11 cellular contexts compared by ENCODE assay signal in genomic region chr2:41400057-41400665, GRCh38.
DNase-seq lines count a peak whose midpoint lies in the region; ATAC-seq and TF ChIP-seq lines count a peak whose summit lies in the region.
"Had no signal": no experiment of that assay in that cellular context is flagged by ENCODE, and none has a peak within 500 bp of the region (broad histone marks: within the 10 kb centered on the region; RNA-seq: fewer than 3 reads in every experiment).

No MANE protein-coding gene starts in this region.

- in situ Hi-C loops in brain microvascular endothelial cell (cut with HindIII; ENCODE audit: low pct_ligation_motif_present, low sequenced_read_pairs), result no loop called here

- H3F3A ChIP-seq in SK-N-SH (replicated peaks; ENCODE audit: insufficient read depth), result no peaks in the 10 kb centered on the region

- H3K9ac ChIP-seq in SK-N-SH, result no peak overlapping the region
- H3K9ac ChIP-seq: BLaER1 had no signal

- CTCF ChIA-PET in SK-N-SH (lab: Yijun Ruan, JAX), result interaction anchor here (0.7 to 4.7 kb wide), 26 partner anchors 9 to 1487 kb away, joined by 3 to 26 read pairs (median 4); no protein-coding TSS in a partner anchor

- no peak for TF ChIP-seq POLR2A in stomach (IDR thresholded peaks at IDR 0.05)

- no peak for ATAC-seq in SK-N-SH treated with all-trans-retinoic acid at 6 μM for 48 hours
- no peak for ATAC-seq in left lobe of liver
- no peak for ATAC-seq in HG03439 (IDR thresholded peaks at IDR 0.05; ENCODE audit: unreplicated experiment)

- H3K4me3 ChIP-seq in SK-N-SH (ENCODE audit: low read depth in 2 of 2, low read length in 1 of 2) (no peak overlapping the region), brain microvascular endothelial cell (ENCODE audit: low read depth, low read length) (no peak overlapping the region), stomach (no peak overlapping the region)
- H3K4me3 ChIP-seq: BLaER1, SK-N-MC had no signal

- WGBS in SK-N-SH (ENCODE audit: low lambda C conversion rate), result 24% methylated on average over 6 of the region's 6 CpGs
- WGBS in stomach, 5 donors, result 44 to 68% (median 53%) methylated on average over 6 of the region's 6 CpGs

- no peaks in the 10 kb centered on the region for H4K20me1 ChIP-seq in SK-N-SH (ENCODE audit: insufficient read depth)
- H4K20me1 ChIP-seq: BLaER1 had no signal

- no peak for TF ChIP-seq EP300 in SK-N-SH (IDR thresholded peaks at IDR 0.05; ENCODE audit: borderline replicate concordance in 1 of 2, low read depth in 1 of 2, low read length in 1 of 2)
- no peak for TF ChIP-seq EP300 in stomach (IDR thresholded peaks at IDR 0.05)

- H3K4me3 Mint-ChIP-seq in osteocyte (ENCODE audit: unreplicated experiment), result no peak overlapping the region
- H3K4me3 Mint-ChIP-seq: activated naive CD4-positive, alpha-beta T cell treated with anti-CD3 and anti-CD28 coated beads, Interleukin-2, amount 50 U/mL, for 24 hours had no signal

- H3K9me3 ChIP-seq in SK-N-SH (no peaks in the 10 kb centered on the region), stomach (peaks cover 0 to 4% (median 0%) of the 10 kb centered on the region in 4 donors)

- no peaks in the 10 kb centered on the region for H3K9me2 ChIP-seq in SK-N-SH

- H3K4me1 ChIP-seq in SK-N-SH (ENCODE audit: control insufficient read depth in 1 of 2, insufficient read depth in 2 of 2, low read depth in 1 of 2, low read length in 1 of 2) (no peaks in the 10 kb centered on the region), stomach (no peaks in the 10 kb centered on the region)
- H3K4me1 ChIP-seq: BLaER1 had no signal

- POLR2A ChIA-PET in SK-N-SH (lab: Yijun Ruan, JAX), result no interaction called here

- no peaks in the 10 kb centered on the region for H3K36me3 Mint-ChIP-seq in osteocyte (ENCODE audit: unreplicated experiment)
- H3K36me3 Mint-ChIP-seq: activated naive CD4-positive, alpha-beta T cell treated with anti-CD3 and anti-CD28 coated beads, Interleukin-2, amount 50 U/mL, for 24 hours had no signal

- intact Hi-C loops in stomach (cut with DNase I; ENCODE audit: low total_unique reads), result no loop called here

- TF ChIP-seq CTCF in SK-N-SH (IDR thresholded peaks at IDR 0.05) (peak; percentile 51), brain microvascular endothelial cell (IDR thresholded peaks at IDR 0.05; ENCODE audit: low read depth, low read length, missing control alignments) (peak; percentile 64), osteocyte (IDR thresholded peaks at IDR 0.05) (peak; percentile 27), stomach (IDR thresholded peaks at IDR 0.05) (no peak)

- H3K9me3 Mint-ChIP-seq in osteocyte (ENCODE audit: unreplicated experiment), result no peaks in the 10 kb centered on the region

- TF ChIP-seq RAD21 in SK-N-SH (IDR thresholded peaks at IDR 0.05; ENCODE audit: low read length), result peak; percentile 80

- H3K27me3 ChIP-seq in SK-N-SH (ENCODE audit: insufficient read depth) (no peaks in the 10 kb centered on the region), brain microvascular endothelial cell (replicated peaks) (no peaks in the 10 kb centered on the region), stomach (no peaks in the 10 kb centered on the region)
- H3K27me3 ChIP-seq: BLaER1 had no signal

- DNase-seq in SK-N-SH (peak; percentile 36), NCI-H146 (lab: John Stamatoyannopoulos, UW) (peak; percentile 56), brain microvascular endothelial cell (peak; percentile 23), osteocyte (ENCODE audit: extremely low spot score, unreplicated experiment) (no peak), left lobe of liver (ENCODE audit: low spot score) (no peak), stomach (no peak)

- peaks cover 9% of the 10 kb centered on the region for H3K27me3 Mint-ChIP-seq in osteocyte (ENCODE audit: unreplicated experiment)
- H3K27me3 Mint-ChIP-seq: activated naive CD4-positive, alpha-beta T cell treated with anti-CD3 and anti-CD28 coated beads, Interleukin-2, amount 50 U/mL, for 24 hours had no signal

- no peak overlapping the region for H2AFZ ChIP-seq in SK-N-SH (ENCODE audit: low read depth)

- no peaks in the 10 kb centered on the region for H3K36me3 ChIP-seq in SK-N-SH (replicated peaks in 1 of 2; ENCODE audit: control insufficient read depth in 1 of 2, insufficient read depth in 2 of 2, low read length in 1 of 2)
- no peaks in the 10 kb centered on the region for H3K36me3 ChIP-seq in brain microvascular endothelial cell (replicated peaks)
- no peaks in the 10 kb centered on the region for H3K36me3 ChIP-seq in stomach
- H3K36me3 ChIP-seq: BLaER1 had no signal

- H3K4me1 Mint-ChIP-seq in osteocyte (ENCODE audit: unreplicated experiment), result no peaks in the 10 kb centered on the region
- H3K4me1 Mint-ChIP-seq: activated naive CD4-positive, alpha-beta T cell treated with anti-CD3 and anti-CD28 coated beads, Interleukin-2, amount 50 U/mL, for 24 hours had no signal

- no peak overlapping the region for H3K27ac Mint-ChIP-seq in osteocyte (ENCODE audit: unreplicated experiment)
- H3K27ac Mint-ChIP-seq: activated naive CD4-positive, alpha-beta T cell treated with anti-CD3 and anti-CD28 coated beads, Interleukin-2, amount 50 U/mL, for 24 hours had no signal

- no peak overlapping the region for H3K4me2 ChIP-seq in SK-N-SH
- H3K4me2 ChIP-seq: BLaER1 had no signal

- H3K27ac ChIP-seq in SK-N-SH (ENCODE audit: low read depth in 2 of 2, low read length in 1 of 2), result no peak overlapping the region
- no peak overlapping the region for H3K27ac ChIP-seq in brain microvascular endothelial cell
- no peak overlapping the region for H3K27ac ChIP-seq in stomach
- H3K27ac ChIP-seq: BLaER1, SK-N-MC had no signal

- H3K79me2 ChIP-seq in SK-N-SH (ENCODE audit: insufficient read depth), result no peaks in the 10 kb centered on the region

TF ChIP-seq in SK-N-SH, 30 proteins besides CTCF, POLR2A, EP300 and RAD21:
- TF ChIP-seq FOXJ3 (CRISPR knock-in tag; IDR thresholded peaks at IDR 0.05) (no peak), SMC3 (IDR thresholded peaks at IDR 0.05; ENCODE audit: low read depth, low read length) (peak; percentile 50)

TF ChIP-seq in SK-N-SH treated with all-trans-retinoic acid at 6 μM for 48 hours, 23 proteins besides CTCF, POLR2A, EP300 and RAD21 (continues in another document):
- TF ChIP-seq GLIS3 (CRISPR knock-in tag; IDR thresholded peaks at IDR 0.05) (no peak), ZNF8 (CRISPR knock-in tag; IDR thresholded peaks at IDR 0.05) (no peak), CSRNP3 (CRISPR knock-in tag; IDR thresholded peaks at IDR 0.05) (no peak), ZFP3 (CRISPR knock-in tag; IDR thresholded peaks at IDR 0.05) (no peak), CSDC2 (CRISPR knock-in tag; IDR thresholded peaks at IDR 0.05) (no peak), CREB5 (CRISPR knock-in tag; IDR thresholded peaks at IDR 0.05; ENCODE audit: low read depth) (no peak), ISL1 (CRISPR knock-in tag; IDR thresholded peaks at IDR 0.05) (no peak), ZFP30 (CRISPR knock-in tag; IDR thresholded peaks at IDR 0.05) (no peak), ZNF565 (CRISPR knock-in tag; conservative IDR thresholded peaks at IDR 0.05; ENCODE audit: low read depth) (no peak), BACH2 (CRISPR knock-in tag; IDR thresholded peaks at IDR 0.05; ENCODE audit: borderline replicate concordance) (no peak), ARNTL (CRISPR knock-in tag; IDR thresholded peaks at IDR 0.05; ENCODE audit: borderline replicate concordance, low read depth) (no peak), RARB (CRISPR knock-in tag; IDR thresholded peaks at IDR 0.05) (no peak), PATZ1 (CRISPR knock-in tag; IDR thresholded peaks at IDR 0.05; ENCODE audit: borderline replicate concordance) (no peak), PPARA (CRISPR knock-in tag; IDR thresholded peaks at IDR 0.05; ENCODE audit: borderline replicate concordance) (no peak)

Comparison
In these comparisons a context has a peak if more than half of its experiments do, and no peak if none do; other contexts are left out.
1. DNase-seq: peak in SK-N-SH (single experiment), NCI-H146 (single experiment) and brain microvascular endothelial cell (single experiment); none in osteocyte (single experiment), left lobe of liver (single experiment) and stomach (single experiment).
2. CTCF ChIP-seq: peak in SK-N-SH (single experiment), brain microvascular endothelial cell (single experiment) and osteocyte (single experiment); none in stomach (0 of 7).